In the genomic region with DNA sequence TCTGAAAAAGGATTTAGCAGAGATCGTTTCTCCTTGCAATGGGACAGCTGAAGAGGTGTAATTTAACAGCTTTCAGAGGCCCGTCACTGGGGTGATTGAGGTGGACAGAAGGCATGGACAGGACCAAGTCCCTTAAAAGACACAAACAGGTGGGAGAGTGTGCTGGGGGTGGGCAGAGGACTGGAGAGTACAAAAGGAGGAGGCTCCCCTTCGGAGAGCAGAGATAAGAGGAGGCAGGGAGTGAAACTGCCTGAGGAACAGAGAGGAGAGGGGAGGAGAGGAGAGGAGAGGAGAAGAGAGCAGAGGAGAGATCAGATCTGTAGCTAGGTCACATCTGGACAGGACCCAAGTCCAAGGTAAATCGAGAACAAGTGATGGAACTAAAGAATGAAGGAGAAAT, we compare ENCODE assay signal across 27 cellular contexts. TPM values are rescaled to one million over a fixed set of nuclear protein-coding genes. Genes with fewer than 3 reads are reported as not detected.
"Had no signal": no experiment of that assay in that cellular context is flagged by ENCODE, and none has a peak within 500 bp of the region (broad histone marks: within the 10 kb centered on the region; RNA-seq: fewer than 3 reads in every experiment).

No MANE protein-coding gene starts in this region.

- H3K27ac Mint-ChIP-seq: mesothelial cell of epicardium; naive B cell; nephron progenitor cell; stimulated activated memory B cell treated with anti-CD40 and anti-IgM and Interleukin-4, amounts not matched to agents 10 μg/mL and 1 μg/mL and 100 μg/mL, for 72 hours; stimulated activated naive CD8-positive, alpha-beta T cell treated with anti-CD3 and anti-CD28 coated beads, Interleukin-15, amount 100 ng/mL, for 72 hours had no signal

- H3K4me3 Mint-ChIP-seq: mesothelial cell of epicardium; naive B cell; nephron progenitor cell; stimulated activated memory B cell treated with anti-CD40 and anti-IgM and Interleukin-4, amounts not matched to agents 10 μg/mL and 1 μg/mL and 100 μg/mL, for 72 hours; stimulated activated naive CD8-positive, alpha-beta T cell treated with anti-CD3 and anti-CD28 coated beads, Interleukin-15, amount 100 ng/mL, for 72 hours had no signal

- H3K9me3 ChIP-seq: gastroesophageal sphincter, prostate gland, sigmoid colon, spleen, testis, tibial nerve, upper lobe of right lung, vagina had no signal

- H3K4me1 Mint-ChIP-seq: naive B cell; stimulated activated memory B cell treated with anti-CD40 and anti-IgM and Interleukin-4, amounts not matched to agents 10 μg/mL and 1 μg/mL and 100 μg/mL, for 72 hours; stimulated activated naive CD8-positive, alpha-beta T cell treated with anti-CD3 and anti-CD28 coated beads, Interleukin-15, amount 100 ng/mL, for 72 hours had no signal

- H3K27me3 Mint-ChIP-seq: naive B cell; stimulated activated memory B cell treated with anti-CD40 and anti-IgM and Interleukin-4, amounts not matched to agents 10 μg/mL and 1 μg/mL and 100 μg/mL, for 72 hours had no signal

- H3K36me3 Mint-ChIP-seq: mesothelial cell of epicardium; naive B cell; stimulated activated memory B cell treated with anti-CD40 and anti-IgM and Interleukin-4, amounts not matched to agents 10 μg/mL and 1 μg/mL and 100 μg/mL, for 72 hours had no signal

- H3K4me1 ChIP-seq: prostate gland, spleen, testis, upper lobe of right lung had no signal

- DNase-seq: effector memory CD4-positive, alpha-beta T cell; glutamatergic neuron; islet precursor cell; naive B cell; nephron progenitor cell; sigmoid colon; spleen; stimulated activated CD4-positive, alpha-beta T cell treated with anti-CD3 and anti-CD28 coated beads, Interleukin-15, amount 100 ng/mL, for 24 hours; stimulated activated CD4-positive, alpha-beta T cell treated with anti-CD3 and anti-CD28 coated beads, Interleukin-1b, Interleukin-23, amount 100 ng/mL, for 48 hours; stimulated activated CD4-positive, alpha-beta T cell treated with anti-CD3 and anti-CD28 coated beads, Interleukin-4, amount 100 ng/mL, for 24 hours; stimulated activated naive CD8-positive, alpha-beta T cell treated with anti-CD3 and anti-CD28 coated beads, Interleukin-15, amount 100 ng/mL, for 72 hours; testis; upper lobe of right lung had no signal

- H3K9ac ChIP-seq: parathyroid adenoma had no signal

- H3K36me3 ChIP-seq: gastroesophageal sphincter, prostate gland, sigmoid colon, spleen, tibial nerve, upper lobe of right lung, vagina had no signal

- H3K4me3 ChIP-seq: gastroesophageal sphincter, prostate gland, sigmoid colon, spleen, testis, tibial nerve, upper lobe of right lung, vagina had no signal

- H3K27me3 ChIP-seq: gastroesophageal sphincter, sigmoid colon, spleen, testis, upper lobe of right lung, vagina had no signal

- ATAC-seq: esophagus mucosa; gastroesophageal sphincter; left lobe of liver; stimulated activated memory B cell treated with anti-CD40 and anti-IgM and Interleukin-4, amounts not matched to agents 10 μg/mL and 1 μg/mL and 100 μg/mL, for 72 hours; stimulated activated naive CD8-positive, alpha-beta T cell treated with anti-CD3 and anti-CD28 coated beads, Interleukin-15, amount 100 ng/mL, for 72 hours; upper lobe of right lung had no signal

- H3K9me3 Mint-ChIP-seq: mesothelial cell of epicardium; naive B cell; nephron progenitor cell; stimulated activated memory B cell treated with anti-CD40 and anti-IgM and Interleukin-4, amounts not matched to agents 10 μg/mL and 1 μg/mL and 100 μg/mL, for 72 hours; stimulated activated naive CD8-positive, alpha-beta T cell treated with anti-CD3 and anti-CD28 coated beads, Interleukin-15, amount 100 ng/mL, for 72 hours had no signal

RNA-seq across cellular contexts. Expression of a gene that starts 48.6 kb away (rescaled TPM):
- total RNA-seq: fibroblast of villous mesenchyme, spleen had no signal
- polyA plus RNA-seq: spleen had no signal

RNA-seq across cellular contexts. Expression of a gene that starts 50.1 kb away (rescaled TPM):
- total RNA-seq: esophagus mucosa, fibroblast of villous mesenchyme, gastroesophageal sphincter, left lobe of liver, lower leg skin, mesothelial cell of epicardium, mucosa of gallbladder, omental fat pad, prostate gland, sigmoid colon, spleen, subcutaneous adipose tissue, testis, tibial nerve, upper lobe of right lung, vagina had no signal
- polyA plus RNA-seq: spleen had no signal
